16 cellular contexts compared by ENCODE assay signal in genomic region chr2:26921323-26921722, GRCh38. TPM values are rescaled to one million over a fixed set of nuclear protein-coding genes. Genes with fewer than 3 reads are reported as not detected.
A peak's percentile ranks its signal among the peaks of the same experiment; 100 is the strongest.
DNase-seq lines count a peak whose midpoint lies in the region; ATAC-seq lines count a peak whose summit lies in the region.
"Had no signal": no experiment of that assay in that cellular context is flagged by ENCODE, and none has a peak within 500 bp of the region (broad histone marks: within the 10 kb centered on the region; RNA-seq: fewer than 3 reads in every experiment).

No MANE protein-coding gene starts in this region.

- no peaks in the 10 kb centered on the region for H3K9me3 ChIP-seq in Karpas-422 (ENCODE audit: low read length)
- H3K9me3 ChIP-seq: Caco-2 had no signal

- peaks cover 13% of the 10 kb centered on the region for H3K4me1 ChIP-seq in Karpas-422 (ENCODE audit: low read length)

- no peak overlapping the region for H2AFZ ChIP-seq in Karpas-422 (ENCODE audit: low read length)

- H3K27me3 ChIP-seq in Karpas-422 (ENCODE audit: low read length) = no peaks in the 10 kb centered on the region

- H3K79me2 ChIP-seq in Karpas-422 (ENCODE audit: low read length) = no peaks in the 10 kb centered on the region

- no peak overlapping the region for H3K4me3 ChIP-seq in Karpas-422 (ENCODE audit: low read length)

- no peaks in the 10 kb centered on the region for H3K9me2 ChIP-seq in Karpas-422 (replicated peaks; ENCODE audit: insufficient read depth, low read length)

- ATAC-seq in natural killer cell treated with Interleukin-12 subunit alpha and Interleukin-12 subunit beta and Interleukin-15 and Interleukin-18, amount 100 ng/mL, for 72 hours = no peak
- ATAC-seq: HepG2 had no signal

- H3K9me3 Mint-ChIP-seq in natural killer cell treated with Interleukin-12 subunit alpha and Interleukin-12 subunit beta and Interleukin-15 and Interleukin-18, amount 100 ng/mL, for 72 hours = no peaks in the 10 kb centered on the region
- H3K9me3 Mint-ChIP-seq: CD4-positive, alpha-beta T cell; IgD-negative memory B cell had no signal

- peak overlapping the region; percentile 25 for H3K27ac ChIP-seq in cingulate gyrus (ENCODE audit: low read depth, low read length)
- H3K27ac ChIP-seq in substantia nigra (ENCODE audit: low read depth, low read length, poor library complexity, severe bottlenecking) = peak overlapping the region; percentile 71
- H3K27ac ChIP-seq in Karpas-422 (ENCODE audit: low read length) = no peak overlapping the region
- H3K27ac ChIP-seq: C4-2B had no signal

- H3K27me3 Mint-ChIP-seq in natural killer cell treated with Interleukin-12 subunit alpha and Interleukin-12 subunit beta and Interleukin-15 and Interleukin-18, amount 100 ng/mL, for 72 hours = peaks cover 14 to 25% of the 10 kb centered on the region in 2 donors

- H3K27ac Mint-ChIP-seq in natural killer cell treated with Interleukin-12 subunit alpha and Interleukin-12 subunit beta and Interleukin-15 and Interleukin-18, amount 100 ng/mL, for 72 hours = no peak overlapping the region
- H3K27ac Mint-ChIP-seq: CD4-positive, alpha-beta T cell; IgD-negative memory B cell had no signal

- no peaks in the 10 kb centered on the region for H4K20me1 ChIP-seq in Karpas-422 (ENCODE audit: insufficient read depth, low read depth, low read length)

- H3K36me3 ChIP-seq in Karpas-422 (ENCODE audit: insufficient read depth, low read length) = no peaks in the 10 kb centered on the region

- H3K4me3 Mint-ChIP-seq in natural killer cell treated with Interleukin-12 subunit alpha and Interleukin-12 subunit beta and Interleukin-15 and Interleukin-18, amount 100 ng/mL, for 72 hours = no peak overlapping the region
- H3K4me3 Mint-ChIP-seq: CD4-positive, alpha-beta T cell; IgD-negative memory B cell had no signal

- no peak overlapping the region for H3K4me2 ChIP-seq in Karpas-422 (ENCODE audit: low read depth, low read length, poor library complexity, severe bottlenecking)

- no peaks in the 10 kb centered on the region for H3K36me3 Mint-ChIP-seq in natural killer cell treated with Interleukin-12 subunit alpha and Interleukin-12 subunit beta and Interleukin-15 and Interleukin-18, amount 100 ng/mL, for 72 hours
- H3K36me3 Mint-ChIP-seq: IgD-negative memory B cell had no signal

- H3K9ac ChIP-seq in Karpas-422 (ENCODE audit: low read length) = no peak overlapping the region

- H3K4me1 Mint-ChIP-seq in natural killer cell treated with Interleukin-12 subunit alpha and Interleukin-12 subunit beta and Interleukin-15 and Interleukin-18, amount 100 ng/mL, for 72 hours (ENCODE audit: low read depth in 2 of 2) = no peaks in the 10 kb centered on the region
- H3K4me1 Mint-ChIP-seq: IgD-negative memory B cell had no signal

- peak; percentile 49 for DNase-seq in Ammon's horn (ENCODE audit: low spot score)
- DNase-seq in RPMI8226 = peak; percentile 56
- no peak for DNase-seq in substantia nigra (lab: John Stamatoyannopoulos, UW)
- DNase-seq in Karpas-422 = no peak
- DNase-seq in MV-4-11 (lab: John Stamatoyannopoulos, UW) = no peak
- DNase-seq in natural killer cell treated with Interleukin-12 subunit alpha and Interleukin-12 subunit beta and Interleukin-15 and Interleukin-18, amount 100 ng/mL, for 72 hours (ENCODE audit: low spot score) = no peak
- DNase-seq in NCI-H146 treated with DMSO at 0.1 percent for 48 hours (lab: John Stamatoyannopoulos, UW; ENCODE audit: unreplicated experiment) = no peak
- DNase-seq: ACHN; Caco-2; CD4-positive, alpha-beta T cell; GOT3; H7 had no signal

RNA-seq across cellular contexts. Expression of gene MAPRE3, which starts 49.1 kb away (rescaled TPM):
- 0.30 and 0.65 TPM in 2 replicates for total RNA-seq in Karpas-422 (2014; rRNA removed; shearing (Covaris generic); ENCODE audit: low replicate concordance)
- 10 to 100 TPM in 1 of 2 donors, 1 to 10 TPM in 1; 5.7 to 10.0 TPM for total RNA-seq in natural killer cell treated with Interleukin-12 subunit alpha and Interleukin-12 subunit beta and Interleukin-15 and Interleukin-18, amount 100 ng/mL, for 72 hours

Comparison
In these comparisons a context has a peak if more than half of its experiments do, and no peak if none do; other contexts are left out.
1. DNase-seq: peak in Ammon's horn (single experiment) and RPMI8226 (single experiment); none in substantia nigra (0 of 49), Karpas-422 (single experiment), MV-4-11 (single experiment), natural killer cell treated with Interleukin-12 subunit alpha and Interleukin-12 subunit beta and Interleukin-15 and Interleukin-18, amount 100 ng/mL, for 72 hours (single experiment) and NCI-H146 treated with DMSO at 0.1 percent for 48 hours (single experiment).